ENCODE assay signal across 9 cellular contexts in the genomic region with DNA sequence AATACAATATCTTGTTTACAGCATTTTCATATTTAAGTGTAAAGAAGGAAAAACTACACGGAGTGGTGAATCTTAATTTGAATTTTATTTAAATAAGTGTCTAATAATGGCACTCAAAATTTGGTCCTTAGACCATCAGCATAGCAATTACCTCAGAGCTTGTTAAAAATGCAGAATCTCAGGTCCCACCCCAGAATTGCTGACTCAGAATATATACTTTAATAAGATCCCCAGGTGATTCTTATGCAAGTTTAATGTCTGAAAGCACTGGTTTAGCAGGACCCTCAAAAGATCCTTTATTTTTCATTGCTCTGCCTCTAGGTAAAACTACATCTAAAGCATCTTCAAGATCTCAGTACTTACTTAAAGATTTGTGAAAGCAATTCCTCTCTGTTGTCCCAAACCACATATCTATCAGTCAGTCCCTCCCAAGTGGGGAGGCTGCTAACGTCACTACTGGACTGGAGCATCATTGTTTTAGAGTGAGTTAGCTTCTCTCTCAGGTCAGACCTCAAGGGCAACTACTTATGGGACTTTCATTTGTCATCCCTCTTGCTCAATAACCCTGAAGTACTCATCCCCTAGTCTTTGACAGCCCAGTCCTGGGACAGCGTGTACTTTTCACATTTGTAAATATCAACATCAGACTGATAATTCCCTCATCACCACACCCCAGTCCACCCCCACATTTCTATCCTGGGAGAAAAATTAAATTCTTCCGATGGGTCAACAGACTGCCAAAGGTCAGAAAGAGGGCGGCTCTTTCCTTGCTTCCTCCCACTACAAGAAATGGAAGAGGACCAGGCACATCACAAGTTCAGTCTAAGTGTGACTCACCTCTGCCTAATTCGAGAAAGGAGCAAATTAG.
DNase-seq lines count a peak whose midpoint lies in the region; ATAC-seq and TF ChIP-seq lines count a peak whose summit lies in the region.
"Had no signal": no experiment of that assay in that cellular context is flagged by ENCODE, and none has a peak within 500 bp of the region (broad histone marks: within the 10 kb centered on the region; RNA-seq: fewer than 3 reads in every experiment).

No MANE protein-coding gene starts in this region.

- peak; percentile 95 for ATAC-seq in sciatic nerve
- ATAC-seq in GM18907 (IDR thresholded peaks at IDR 0.05; ENCODE audit: unreplicated experiment), result no peak
- ATAC-seq in GM21619 (IDR thresholded peaks at IDR 0.05; ENCODE audit: unreplicated experiment), result no peak

- CTCF ChIA-PET in SK-N-SH (lab: Yijun Ruan, JAX), result interaction anchor here (0.8 kb wide), 1 partner anchor 22 kb away, joined by 4 read pairs; no protein-coding TSS in a partner anchor

- no peak for TF ChIP-seq CTCF in SK-N-SH (IDR thresholded peaks at IDR 0.05)

- no peak for TF ChIP-seq RAD21 in SK-N-SH (IDR thresholded peaks at IDR 0.05; ENCODE audit: low read length)

- H3K36me3 ChIP-seq in SK-N-SH (replicated peaks in 1 of 2; ENCODE audit: control insufficient read depth in 1 of 2, insufficient read depth in 2 of 2, low read length in 1 of 2), result peaks cover 0 to under 1% of the 10 kb centered on the region in 2 experiments

- H3K4me2 ChIP-seq in SK-N-SH, result no peak overlapping the region

- H3F3A ChIP-seq in SK-N-SH (replicated peaks; ENCODE audit: insufficient read depth), result peaks cover 11% of the 10 kb centered on the region

- POLR2A ChIA-PET in SK-N-SH (lab: Yijun Ruan, JAX), result no interaction called here

- intact Hi-C loops in sciatic nerve (cut with DNase I), result loop anchor here (5.0 kb wide), 1 partner anchor 635 kb away; no protein-coding TSS in a partner anchor

- H4K20me1 ChIP-seq in SK-N-SH (ENCODE audit: insufficient read depth), result peaks cover 3% of the 10 kb centered on the region; the same call in 1 of the 2 replicates

- H3K27ac ChIP-seq in SK-N-SH (ENCODE audit: low read depth in 2 of 2, low read length in 1 of 2), result peak overlapping the region in 1 of 2 experiments; percentile 42; a peak in 2 of 4 replicates

- 67% methylated on average over 6 of the region's 6 CpGs for WGBS in SK-N-SH (ENCODE audit: low lambda C conversion rate)

- H3K79me2 ChIP-seq in SK-N-SH (ENCODE audit: insufficient read depth), result peaks cover 94% of the 10 kb centered on the region

- peaks cover 12 to 24% of the 10 kb centered on the region in 2 experiments; a peak in 3 of 4 replicates for H3K4me1 ChIP-seq in SK-N-SH (ENCODE audit: control insufficient read depth in 1 of 2, insufficient read depth in 2 of 2, low read depth in 1 of 2, low read length in 1 of 2)

- no peak overlapping the region for H3K9ac ChIP-seq in SK-N-SH

- H2AFZ ChIP-seq in SK-N-SH (ENCODE audit: low read depth), result no peak overlapping the region

- TF ChIP-seq EP300 in SK-N-SH (IDR thresholded peaks at IDR 0.05; ENCODE audit: borderline replicate concordance in 1 of 2, low read depth in 1 of 2, low read length in 1 of 2), result no peak

- no peaks in the 10 kb centered on the region for H3K9me3 ChIP-seq in SK-N-SH

- H3K27me3 ChIP-seq in SK-N-SH (ENCODE audit: insufficient read depth), result no peaks in the 10 kb centered on the region

- H3K4me3 ChIP-seq in SK-N-SH (ENCODE audit: low read depth in 2 of 2, low read length in 1 of 2), result no peak overlapping the region

- DNase-seq in Daoy (ENCODE audit: low read depth) (peak; percentile 48), SK-N-SH (no peak), foreskin melanocyte (peak; percentile 92), sciatic nerve (ENCODE audit: low spot score) (peak; percentile 82), NCI-H2227 treated with DMSO at 0.1 percent for 48 hours (lab: John Stamatoyannopoulos, UW) (no peak), DMS 273 treated with DMSO at 0.1 percent for 48 hours (lab: John Stamatoyannopoulos, UW) (no peak)
- DNase-seq: activated CD4-positive, CD25-positive, alpha-beta regulatory T cell treated with anti-CD3 and anti-CD28 coated beads, Interleukin-2, amount 50 U/mL, for 72 hours had no signal

- H3K9me2 ChIP-seq in SK-N-SH, result no peaks in the 10 kb centered on the region

TF ChIP-seq in SK-N-SH, 30 proteins besides CTCF, POLR2A, EP300 and RAD21:
- no peak for TF ChIP-seq SIN3A (IDR thresholded peaks at IDR 0.05; ENCODE audit: borderline replicate concordance, low read depth, low read length)
- TF ChIP-seq YY1 (IDR thresholded peaks at IDR 0.05; ENCODE audit: low read depth), result no peak
- TF ChIP-seq RFX5 (IDR thresholded peaks at IDR 0.05; ENCODE audit: low read length), result no peak
- no peak for TF ChIP-seq GATA2 (CRISPR knock-in tag; IDR thresholded peaks at IDR 0.05)
- TF ChIP-seq NRF1 (IDR thresholded peaks at IDR 0.05; ENCODE audit: low read depth, low read length), result no peak
- TF ChIP-seq RXRA (IDR thresholded peaks at IDR 0.05; ENCODE audit: borderline replicate concordance, low read depth), result peak; percentile 57; the same call in 1 of the 2 replicates
- no peak for TF ChIP-seq NFIC (IDR thresholded peaks at IDR 0.05; ENCODE audit: borderline replicate concordance)
- no peak for TF ChIP-seq TCF12 (IDR thresholded peaks at IDR 0.05)

Comparison
In these comparisons a context has a peak if more than half of its experiments do, and no peak if none do; other contexts are left out.
1. DNase-seq: peak in Daoy (single experiment), foreskin melanocyte (single experiment) and sciatic nerve (single experiment); none in SK-N-SH (single experiment), NCI-H2227 treated with DMSO at 0.1 percent for 48 hours (single experiment) and DMS 273 treated with DMSO at 0.1 percent for 48 hours (single experiment).